ENCODE assay signal across 20 cellular contexts in genomic region chr3:52405601-52406115, GRCh38. TPM values are rescaled to one million over a fixed set of nuclear protein-coding genes. Genes with fewer than 3 reads are reported as not detected.
DNase-seq lines count a peak whose midpoint lies in the region; ATAC-seq, FAIRE-seq and TF ChIP-seq lines count a peak whose summit lies in the region.
"Had no signal": no experiment of that assay in that cellular context is flagged by ENCODE, and none has a peak within 500 bp of the region (broad histone marks: within the 10 kb centered on the region; RNA-seq: fewer than 3 reads in every experiment).

No MANE protein-coding gene starts in this region.

- FAIRE-seq in keratinocyte (lab: Jason Lieb, UNC) (no peak), D721Med (lab: Jason Lieb, UNC) (no peak)

- H3K27ac ChIP-seq in mammary epithelial cell (ENCODE audit: insufficient read depth, low read depth, low read length) (peak overlapping the region; percentile 54), breast epithelium (no peak overlapping the region), RWPE1 (peak overlapping the region; percentile 79), keratinocyte (ENCODE audit: control insufficient read depth, insufficient read depth, low read length) (peak overlapping the region; percentile 92), thymus (ENCODE audit: low read depth) (peak overlapping the region; percentile 15)

- H3K9me3 ChIP-seq in mammary epithelial cell (replicated peaks; ENCODE audit: insufficient read depth, low read length) (no peaks in the 10 kb centered on the region), breast epithelium (no peaks in the 10 kb centered on the region), keratinocyte (ENCODE audit: control insufficient read depth, low read depth, low read length) (no peaks in the 10 kb centered on the region), thymus (ENCODE audit: control insufficient read depth) (no peaks in the 10 kb centered on the region)

- TF ChIP-seq CTCF in mammary epithelial cell (conservative IDR thresholded peaks at IDR 0.05 in 1 of 2, IDR thresholded peaks at IDR 0.05 in 1 of 2; ENCODE audit: extremely low read depth in 1 of 2, insufficient read depth in 1 of 2, low read depth in 1 of 2, low read length in 2 of 2) (no peak), breast epithelium (IDR thresholded peaks at IDR 0.05) (no peak), RWPE1 (conservative IDR thresholded peaks at IDR 0.05; ENCODE audit: low read depth) (no peak), keratinocyte (optimal IDR thresholded peaks at IDR 0.05 in 1 of 3, IDR thresholded peaks at IDR 0.05 in 1 of 3, conservative IDR thresholded peaks at IDR 0.05 in 1 of 3; ENCODE audit: extremely low read depth in 1 of 3, insufficient read depth in 2 of 3, low read length in 3 of 3) (peak in 1 of 3 experiments; percentile 11), D721Med (IDR thresholded peaks at IDR 0.05; ENCODE audit: insufficient read depth, missing control alignments) (no peak)

- H3K4me2 ChIP-seq in mammary epithelial cell (ENCODE audit: insufficient read depth, low read depth, low read length) (peak overlapping the region; percentile 44), keratinocyte (ENCODE audit: control insufficient read depth, extremely low read depth, insufficient read depth, low read depth, low read length) (peak overlapping the region; percentile 95)

- peaks cover 47% of the 10 kb centered on the region for H3K79me2 ChIP-seq in mammary epithelial cell (ENCODE audit: insufficient read depth, low read length)
- peaks cover 31% of the 10 kb centered on the region for H3K79me2 ChIP-seq in keratinocyte (ENCODE audit: control insufficient read depth, insufficient read depth, low read length)

- CTCF ChIA-PET in mammary epithelial cell (lab: Charles Lee; ENCODE audit: low non-redundant PET) (no interaction called here), RWPE1 (lab: Yijun Ruan, JAX) (interaction anchor here (0.7 to 1.2 kb wide), 3 partner anchors 21 to 175 kb away, joined by 3 to 9 read pairs (median 4); no protein-coding TSS in a partner anchor)

- 60% methylated on average over 4 of the region's 4 CpGs for WGBS in mammary epithelial cell (ENCODE audit: low coverage, missing lambda C conversion rate)
- 96% methylated on average over 4 of the region's 4 CpGs for WGBS in thymus

- no peak overlapping the region for H3K9ac ChIP-seq in mammary epithelial cell (ENCODE audit: insufficient read depth, low read length)
- peak overlapping the region; percentile 63 for H3K9ac ChIP-seq in keratinocyte (ENCODE audit: control insufficient read depth, extremely low read depth, insufficient read depth, low read length)

- H3K27me3 ChIP-seq in mammary epithelial cell (ENCODE audit: insufficient read depth, low read length) (no peaks in the 10 kb centered on the region), breast epithelium (no peaks in the 10 kb centered on the region), keratinocyte (ENCODE audit: control insufficient read depth, extremely low read depth, insufficient read depth, low read length) (no peaks in the 10 kb centered on the region), thymus (ENCODE audit: control insufficient read depth, insufficient read depth) (no peaks in the 10 kb centered on the region)

- H4K20me1 ChIP-seq in mammary epithelial cell (ENCODE audit: insufficient read depth, low read length) (no peaks in the 10 kb centered on the region), keratinocyte (ENCODE audit: control insufficient read depth, extremely low read depth, insufficient read depth, low read length) (no peaks in the 10 kb centered on the region)

- no peak overlapping the region for H2AFZ ChIP-seq in mammary epithelial cell (ENCODE audit: low read depth, low read length)
- H2AFZ ChIP-seq in keratinocyte (ENCODE audit: control insufficient read depth, low read length) = no peak overlapping the region

- DNase-seq in mammary epithelial cell = peak; percentile 34
- no peak for DNase-seq in breast epithelium (ENCODE audit: low spot score in 2 of 2)
- DNase-seq in RWPE1 (ENCODE audit: low spot score) = no peak
- no peak for DNase-seq in keratinocyte (ENCODE audit: low read depth, low spot score)
- DNase-seq in D721Med (ENCODE audit: insufficient read length, low spot score) = no peak
- no peak for DNase-seq in inferior parietal cortex (ENCODE audit: extremely low spot score)
- DNase-seq: activated CD8-positive, alpha-beta memory T cell treated with anti-CD3 and anti-CD28 coated beads, Interleukin-2, amount 10 ng/mL, durations not matched to agents 7 days and 5 days; activated gamma-delta T cell treated with Interleukin-2 at 50 U/mL for 16 hours; amygdala; caudate nucleus; DMS53; GF-D8; midbrain; MM.1S; NCI-H1436 treated with DMSO at 0.1 percent for 48 hours; NCI-H526 treated with DMSO at 0.1 percent for 48 hours had no signal

- BruUV-seq in mammary epithelial cell (replicated peaks; lab: Mats Ljungman, UMichigan) = TSS peak; percentile 0

- intact Hi-C loops in mammary epithelial cell (cut with micrococcal nuclease) (no loop called here), breast epithelium (cut with DNase I; ENCODE audit: low total_unique reads) (no loop called here)

- dilution Hi-C loops in mammary epithelial cell (cut with HindIII; ENCODE audit: low sequenced_read_pairs) = loop anchor here (5.0 kb wide), 1 partner anchor 67 kb away; no protein-coding TSS in a partner anchor
- dilution Hi-C loops in keratinocyte (cut with MboI; ENCODE audit: extremely low pct_ligation_motif_present, low sequenced_read_pairs) = no loop called here

- POLR2A ChIA-PET in RWPE1 (lab: Yijun Ruan, JAX; ENCODE audit: low non-redundant PET) = no interaction called here

- in situ Hi-C loops in mammary epithelial cell (cut with MboI; ENCODE audit: low sequenced_read_pairs in 2 of 2) = no loop called here

- TF ChIP-seq POLR2A in breast epithelium (IDR thresholded peaks at IDR 0.05) = no peak

- H3K9me1 ChIP-seq in keratinocyte (ENCODE audit: control insufficient read depth, extremely low read depth, insufficient read depth, low read length) = peaks cover 3% of the 10 kb centered on the region

- H3K4me3 ChIP-seq in mammary epithelial cell (replicated peaks in 1 of 3; ENCODE audit: insufficient read depth in 1 of 3, low read depth in 2 of 3, low read length in 3 of 3) = peak overlapping the region in 2 of 3 experiments; percentile 0 to 30
- no peak overlapping the region for H3K4me3 ChIP-seq in breast epithelium
- H3K4me3 ChIP-seq in keratinocyte (ENCODE audit: control insufficient read depth in 2 of 3, extremely low read depth in 1 of 3, insufficient read depth in 2 of 3, low read depth in 1 of 3, low read length in 3 of 3) = peak overlapping the region; percentile 11 to 38 (median 29)
- H3K4me3 ChIP-seq in thymus (ENCODE audit: low read length) = no peak overlapping the region

- ATAC-seq in HG02571 (IDR thresholded peaks at IDR 0.05; ENCODE audit: unreplicated experiment) = no peak
- ATAC-seq: activated CD8-positive, alpha-beta memory T cell treated with anti-CD3 and anti-CD28 coated beads, Interleukin-2, amount 10 ng/mL, durations not matched to agents 7 days and 5 days; left cardiac atrium; Right ventricle myocardium inferior had no signal

- peaks cover 45% of the 10 kb centered on the region for H3K36me3 ChIP-seq in mammary epithelial cell (ENCODE audit: insufficient read depth, low read length)
- peaks cover 7% of the 10 kb centered on the region for H3K36me3 ChIP-seq in breast epithelium
- peaks cover 41 to 66% of the 10 kb centered on the region in 2 experiments for H3K36me3 ChIP-seq in keratinocyte (ENCODE audit: control insufficient read depth in 2 of 2, extremely low read depth in 1 of 2, insufficient read depth in 2 of 2, low read length in 2 of 2)
- H3K36me3 ChIP-seq in thymus (ENCODE audit: control insufficient read depth, insufficient read depth) = peaks cover 75% of the 10 kb centered on the region

- peaks cover 50% of the 10 kb centered on the region for H3K4me1 ChIP-seq in mammary epithelial cell (ENCODE audit: insufficient read depth, low read length)
- H3K4me1 ChIP-seq in breast epithelium = peaks cover 0 to 14% of the 10 kb centered on the region in 2 donors
- peaks cover 60% of the 10 kb centered on the region for H3K4me1 ChIP-seq in keratinocyte (ENCODE audit: control insufficient read depth, extremely low read depth, insufficient read depth, low read length)
- peaks cover 7% of the 10 kb centered on the region for H3K4me1 ChIP-seq in thymus (ENCODE audit: control insufficient read depth, insufficient read depth, low read length)

RNA-seq across cellular contexts. Expression of gene BAP1, which starts 4.2 kb away (rescaled TPM):
- 100 to 1,000 TPM in 1 of 2 donors, 10 to 100 TPM in 1; 50.2 to 120 TPM for total RNA-seq in mammary epithelial cell
- 56.6 TPM for polyA plus RNA-seq in mammary epithelial cell
- polyA minus RNA-seq in mammary epithelial cell = 107 TPM
- total RNA-seq in breast epithelium = 10 to 100 TPM; 51.8 to 78.1 (median 65.5) TPM
- polyA plus RNA-seq in keratinocyte = 97.8 to 119 TPM (median 100 TPM) in 3 replicates
- 25.5 TPM for polyA plus RNA-seq in keratinocyte (2011; ENCODE audit: low read depth)
- 79.5 and 100 TPM in 2 replicates for polyA plus RNA-seq in keratinocyte (2011; cell fraction: cytosol; rRNA removed)
- polyA plus RNA-seq in keratinocyte (2011; cell fraction: nucleus; rRNA removed) = 203 and 211 TPM in 2 replicates
- 60.8 and 101 TPM in 2 replicates for polyA plus RNA-seq in keratinocyte (2012; ENCODE audit: low replicate concordance)
- polyA minus RNA-seq in keratinocyte = 131 to 185 TPM (median 135 TPM) in 3 replicates
- 138 TPM for polyA minus RNA-seq in keratinocyte (2011; cell fraction: cytosol; rRNA and poly(A)+ RNA removed)
- 84.5 and 90.7 TPM in 2 replicates for polyA minus RNA-seq in keratinocyte (2011; cell fraction: nucleus; rRNA and poly(A)+ RNA removed)
- polyA plus RNA-seq in thymus = 86.0 TPM

RNA-seq across cellular contexts. Expression of gene PHF7, which starts 4.8 kb away (rescaled TPM):
- total RNA-seq in mammary epithelial cell = 10 to 100 TPM in 1 of 2 donors, 1 to 10 TPM in 1; 8.5 to 12.8 TPM
- 6.7 TPM for polyA plus RNA-seq in mammary epithelial cell
- 8.1 TPM for polyA minus RNA-seq in mammary epithelial cell
- total RNA-seq in breast epithelium = 10 to 100 TPM; 11.8 to 18.1 (median 12.4) TPM
- 9.3 to 10.3 TPM (median 9.3 TPM) in 3 replicates for polyA plus RNA-seq in keratinocyte
- polyA plus RNA-seq in keratinocyte (2011; ENCODE audit: low read depth) = 8.4 TPM
- 6.9 and 7.8 TPM in 2 replicates for polyA plus RNA-seq in keratinocyte (2011; cell fraction: cytosol; rRNA removed)
- polyA plus RNA-seq in keratinocyte (2011; cell fraction: nucleus; rRNA removed) = 19.7 and 21.2 TPM in 2 replicates
- 5.4 and 6.1 TPM in 2 replicates for polyA plus RNA-seq in keratinocyte (2012; ENCODE audit: low replicate concordance)
- polyA minus RNA-seq in keratinocyte = 1.9 to 9.8 TPM (median 8.3 TPM) in 3 replicates
- polyA minus RNA-seq in keratinocyte (2011; cell fraction: cytosol; rRNA and poly(A)+ RNA removed) = 7.9 TPM
- 4.6 and 7.3 TPM in 2 replicates for polyA minus RNA-seq in keratinocyte (2011; cell fraction: nucleus; rRNA and poly(A)+ RNA removed)
- polyA plus RNA-seq in thymus = 9.1 TPM

RNA-seq across cellular contexts. Expression of gene SEMA3G, which starts 39.2 kb away (rescaled TPM):
- total RNA-seq in mammary epithelial cell (under 1 TPM; 0.45 to 0.50 TPM), breast epithelium (100 to 1,000 TPM in 1 of 3 donors, 10 to 100 TPM in 2; 12.3 to 255 (median 70.1) TPM)
- polyA plus RNA-seq in mammary epithelial cell (0.24 TPM), keratinocyte (0.03 to 0.14 TPM (median 0.07 TPM) in 3 replicates), thymus (6.4 TPM)
- polyA minus RNA-seq in mammary epithelial cell (not detected), keratinocyte (0.03 TPM in 1 of 3 replicates, not detected in the others)
- polyA plus RNA-seq in keratinocyte (2011; ENCODE audit: low read depth) = 0.07 TPM
- 0.01 and 0.05 TPM in 2 replicates for polyA plus RNA-seq in keratinocyte (2011; cell fraction: cytosol; rRNA removed)
- polyA plus RNA-seq in keratinocyte (2011; cell fraction: nucleus; rRNA removed) = 0.05 and 0.07 TPM in 2 replicates
- 0.07 and 0.10 TPM in 2 replicates for polyA plus RNA-seq in keratinocyte (2012; ENCODE audit: low replicate concordance)
- polyA minus RNA-seq in keratinocyte (2011; cell fraction: cytosol; rRNA and poly(A)+ RNA removed) = not detected
- polyA minus RNA-seq in keratinocyte (2011; cell fraction: nucleus; rRNA and poly(A)+ RNA removed) = 0.23 TPM in 1 of 2 replicates, not detected in the other

RNA-seq across cellular contexts. Expression of gene TNNC1, which starts 48.2 kb away (rescaled TPM):
- under 1 TPM; 0.33 to 0.85 TPM for total RNA-seq in mammary epithelial cell
- polyA plus RNA-seq in mammary epithelial cell = 0.15 TPM
- not detected for polyA minus RNA-seq in mammary epithelial cell
- 1 to 10 TPM in 2 of 3 donors, not detected in 1; 3.7 to 4.2 TPM for total RNA-seq in breast epithelium
- 0.22 to 0.35 TPM (median 0.33 TPM) in 3 replicates for polyA plus RNA-seq in keratinocyte
- not detected for polyA plus RNA-seq in keratinocyte (2011; ENCODE audit: low read depth)
- polyA plus RNA-seq in keratinocyte (2011; cell fraction: cytosol; rRNA removed) = 0.17 TPM in 1 of 2 replicates, not detected in the other
- 0.20 and 0.32 TPM in 2 replicates for polyA plus RNA-seq in keratinocyte (2011; cell fraction: nucleus; rRNA removed)
- polyA plus RNA-seq in keratinocyte (2012; ENCODE audit: low replicate concordance) = not detected in 2 replicates
- polyA minus RNA-seq in keratinocyte = not detected in 3 replicates
- not detected for polyA minus RNA-seq in keratinocyte (2011; cell fraction: cytosol; rRNA and poly(A)+ RNA removed)
- polyA minus RNA-seq in keratinocyte (2011; cell fraction: nucleus; rRNA and poly(A)+ RNA removed) = not detected in 2 replicates
- 10.2 TPM for polyA plus RNA-seq in thymus

RNA-seq across cellular contexts. Expression of gene NISCH, which starts 49.7 kb away (rescaled TPM):
- total RNA-seq in mammary epithelial cell (100 to 1,000 TPM in 1 of 2 donors, 10 to 100 TPM in 1; 79.7 to 123 TPM), breast epithelium (100 to 1,000 TPM in 2 of 3 donors, 10 to 100 TPM in 1; 67.7 to 119 (median 108) TPM)
- polyA plus RNA-seq in mammary epithelial cell (43.9 TPM), keratinocyte (48.1 to 65.6 TPM (median 48.4 TPM) in 3 replicates), thymus (62.3 TPM)
- polyA minus RNA-seq in mammary epithelial cell (103 TPM), keratinocyte (70.4 to 85.5 TPM (median 83.1 TPM) in 3 replicates)
- 10.3 TPM for polyA plus RNA-seq in keratinocyte (2011; ENCODE audit: low read depth)
- 23.3 and 30.8 TPM in 2 replicates for polyA plus RNA-seq in keratinocyte (2011; cell fraction: cytosol; rRNA removed)
- 252 and 295 TPM in 2 replicates for polyA plus RNA-seq in keratinocyte (2011; cell fraction: nucleus; rRNA removed)
- polyA plus RNA-seq in keratinocyte (2012; ENCODE audit: low replicate concordance) = 29.3 and 43.1 TPM in 2 replicates
- 45.3 TPM for polyA minus RNA-seq in keratinocyte (2011; cell fraction: cytosol; rRNA and poly(A)+ RNA removed)
- 94.5 and 120 TPM in 2 replicates for polyA minus RNA-seq in keratinocyte (2011; cell fraction: nucleus; rRNA and poly(A)+ RNA removed)

Comparison
In these comparisons a context has a peak if more than half of its experiments do, and no peak if none do; other contexts are left out.
1. H3K27ac ChIP-seq: peak in mammary epithelial cell (single experiment), RWPE1 (single experiment), keratinocyte (single experiment) and thymus (single experiment); none in breast epithelium (0 of 2).
2. H3K4me3 ChIP-seq: peak in mammary epithelial cell (2 of 3) and keratinocyte (3 of 3); none in breast epithelium (0 of 3) and thymus (single experiment).